ENCODE assay signal across 16 cellular contexts in genomic region chr4:134382478-134383227, GRCh38.
DNase-seq lines count a peak whose midpoint lies in the region; ATAC-seq and TF ChIP-seq lines count a peak whose summit lies in the region.
"Had no signal": no experiment of that assay in that cellular context is flagged by ENCODE, and none has a peak within 500 bp of the region (broad histone marks: within the 10 kb centered on the region; RNA-seq: fewer than 3 reads in every experiment).

No MANE protein-coding gene starts in this region.

- H3K27me3 ChIP-seq in GM23338 (ENCODE audit: insufficient read depth) (no peaks in the 10 kb centered on the region), SK-N-SH (ENCODE audit: insufficient read depth) (no peaks in the 10 kb centered on the region), osteoblast (ENCODE audit: insufficient read depth, low read length) (no peaks in the 10 kb centered on the region), sigmoid colon (no peaks in the 10 kb centered on the region)

- TF ChIP-seq POLR2A in sigmoid colon (IDR thresholded peaks at IDR 0.05): no peak

- H3K4me3 ChIP-seq in GM23338 (no peak overlapping the region), SK-N-SH (ENCODE audit: low read depth in 2 of 2, low read length in 1 of 2) (no peak overlapping the region), osteoblast (ENCODE audit: insufficient read depth, low read length) (no peak overlapping the region), sigmoid colon (no peak overlapping the region)
- H3K4me3 ChIP-seq: GM23248 had no signal

- H2AFZ ChIP-seq in GM23338: no peak overlapping the region
- H2AFZ ChIP-seq in SK-N-SH (ENCODE audit: low read depth): no peak overlapping the region
- no peak overlapping the region for H2AFZ ChIP-seq in osteoblast (ENCODE audit: low read length)
- H2AFZ ChIP-seq: GM23248 had no signal

- POLR2A ChIA-PET in SK-N-SH (lab: Yijun Ruan, JAX): no interaction called here

- no peaks in the 10 kb centered on the region for H3F3A ChIP-seq in GM23338 (replicated peaks; ENCODE audit: low read depth)
- no peaks in the 10 kb centered on the region for H3F3A ChIP-seq in SK-N-SH (replicated peaks; ENCODE audit: insufficient read depth)

- H4K20me1 ChIP-seq in GM23338 (replicated peaks; ENCODE audit: insufficient read depth): no peaks in the 10 kb centered on the region
- H4K20me1 ChIP-seq in SK-N-SH (ENCODE audit: insufficient read depth): no peaks in the 10 kb centered on the region
- H4K20me1 ChIP-seq in osteoblast (ENCODE audit: insufficient read depth, low read length): no peaks in the 10 kb centered on the region

- peaks cover 2% of the 10 kb centered on the region for H3K27me3 Mint-ChIP-seq in GM23338 (ENCODE audit: insufficient read depth, low read depth, poor library complexity)
- H3K27me3 Mint-ChIP-seq: CD4-positive, alpha-beta memory T cell had no signal

- H3K79me2 ChIP-seq in GM23338 (replicated peaks; ENCODE audit: insufficient read depth) (no peaks in the 10 kb centered on the region), SK-N-SH (ENCODE audit: insufficient read depth) (no peaks in the 10 kb centered on the region), osteoblast (ENCODE audit: insufficient read depth, low read length) (no peaks in the 10 kb centered on the region)

- DNase-seq in GM23338 (ENCODE audit: low spot score): no peak
- DNase-seq in SK-N-SH: no peak
- peak; percentile 70 for DNase-seq in dedifferentiated amniotic fluid mesenchymal stem cell (ENCODE audit: extremely low spot score)
- peak; percentile 35 for DNase-seq in osteoblast (ENCODE audit: insufficient read length, low spot score, missing footprints)
- DNase-seq in sigmoid colon: no peak
- DNase-seq: C1 segment of cervical spinal cord; Calu3; CD4-positive, alpha-beta memory T cell; COR-L47; DMS53; DMS79 treated with DMSO at 0.1 percent for 48 hours; GM23248; H9 had no signal

- peaks cover 10% of the 10 kb centered on the region for H3K36me3 Mint-ChIP-seq in GM23338 (ENCODE audit: low read depth)
- H3K36me3 Mint-ChIP-seq: CD4-positive, alpha-beta memory T cell had no signal

- no peak for TF ChIP-seq RAD21 in SK-N-SH (IDR thresholded peaks at IDR 0.05; ENCODE audit: low read length)

- no peak for TF ChIP-seq CTCF in GM23338 (conservative IDR thresholded peaks at IDR 0.05; ENCODE audit: low read depth in 2 of 2)
- TF ChIP-seq CTCF in SK-N-SH (IDR thresholded peaks at IDR 0.05): no peak
- TF ChIP-seq CTCF in osteoblast (IDR thresholded peaks at IDR 0.05; ENCODE audit: extremely low read depth, low read depth, low read length): no peak
- TF ChIP-seq CTCF in sigmoid colon (IDR thresholded peaks at IDR 0.05): no peak

- ATAC-seq in GM23338 (no peak), GM19395 (IDR thresholded peaks at IDR 0.05; ENCODE audit: unreplicated experiment) (no peak), HG02571 (IDR thresholded peaks at IDR 0.05; ENCODE audit: unreplicated experiment) (no peak)
- ATAC-seq: HCT116 had no signal

- H3K9me2 ChIP-seq in GM23338 (ENCODE audit: insufficient read depth) (no peaks in the 10 kb centered on the region), SK-N-SH (no peaks in the 10 kb centered on the region)

- no peak overlapping the region for H3K27ac Mint-ChIP-seq in GM23338
- H3K27ac Mint-ChIP-seq: CD4-positive, alpha-beta memory T cell had no signal

- no peak overlapping the region for H3K4me3 Mint-ChIP-seq in GM23338
- H3K4me3 Mint-ChIP-seq: CD4-positive, alpha-beta memory T cell; H9 had no signal

- H3K4me2 ChIP-seq in GM23338 (0 out of 2 replicates have a peak overlapping the region, but pooled peaks have one; percentile 23), SK-N-SH (no peak overlapping the region), osteoblast (ENCODE audit: insufficient read depth, low read length) (no peak overlapping the region)

- H3K9me3 ChIP-seq in SK-N-SH (no peaks in the 10 kb centered on the region), osteoblast (ENCODE audit: low read depth, low read length) (no peaks in the 10 kb centered on the region), sigmoid colon (no peaks in the 10 kb centered on the region)

- H3K9me3 Mint-ChIP-seq in GM23338: peaks cover 10% of the 10 kb centered on the region

- H3K27ac ChIP-seq in GM23338 (ENCODE audit: low read depth) (no peak overlapping the region), SK-N-SH (ENCODE audit: low read depth in 2 of 2, low read length in 1 of 2) (peak overlapping the region in 1 of 2 experiments; percentile 71; a peak in 1 of 4 replicates), osteoblast (ENCODE audit: low read depth, low read length) (no peak overlapping the region), sigmoid colon (no peak overlapping the region)
- H3K27ac ChIP-seq: GM23248 had no signal

- H3K36me3 ChIP-seq in GM23338 (ENCODE audit: insufficient read depth) (no peaks in the 10 kb centered on the region), SK-N-SH (replicated peaks in 1 of 2; ENCODE audit: control insufficient read depth in 1 of 2, insufficient read depth in 2 of 2, low read length in 1 of 2) (no peaks in the 10 kb centered on the region), osteoblast (ENCODE audit: insufficient read depth, low read length) (no peaks in the 10 kb centered on the region), sigmoid colon (no peaks in the 10 kb centered on the region)

- 0 out of 4 replicates have a peak, but pooled peaks of 1 of the 2 experiments have one; percentile 11 for TF ChIP-seq EP300 in SK-N-SH (IDR thresholded peaks at IDR 0.05; ENCODE audit: borderline replicate concordance in 1 of 2, low read depth in 1 of 2, low read length in 1 of 2)
- TF ChIP-seq EP300 in sigmoid colon (IDR thresholded peaks at IDR 0.05): no peak

- intact Hi-C loops in sigmoid colon (cut with DNase I): no loop called here

- H3K4me1 Mint-ChIP-seq in GM23338: no peaks in the 10 kb centered on the region
- H3K4me1 Mint-ChIP-seq: CD4-positive, alpha-beta memory T cell had no signal

- H3K4me1 ChIP-seq in GM23338 (ENCODE audit: insufficient read depth): 0 out of 2 replicates have a peak, but pooled peaks cover 6% of the 10 kb centered on the region
- no peaks in the 10 kb centered on the region; a peak in 1 of 4 replicates for H3K4me1 ChIP-seq in SK-N-SH (ENCODE audit: control insufficient read depth in 1 of 2, insufficient read depth in 2 of 2, low read depth in 1 of 2, low read length in 1 of 2)
- H3K4me1 ChIP-seq in osteoblast (ENCODE audit: insufficient read depth, low read length): no peaks in the 10 kb centered on the region
- no peaks in the 10 kb centered on the region for H3K4me1 ChIP-seq in sigmoid colon

- CTCF ChIA-PET in SK-N-SH (lab: Yijun Ruan, JAX): no interaction called here

- no peak overlapping the region for H3K9ac ChIP-seq in SK-N-SH
- H3K9ac ChIP-seq: GM23248 had no signal

TF ChIP-seq in GM23338, 12 proteins besides CTCF, POLR2A, EP300 and RAD21:
- TF ChIP-seq NANOG (IDR thresholded peaks at IDR 0.05; ENCODE audit: borderline replicate concordance): no peak

TF ChIP-seq in SK-N-SH, 30 proteins besides CTCF, POLR2A, EP300 and RAD21:
- TF ChIP-seq MXI1 (IDR thresholded peaks at IDR 0.05; ENCODE audit: low read depth, low read length) (no peak), FOXM1 (IDR thresholded peaks at IDR 0.05; ENCODE audit: low read depth) (no peak), TCF12 (IDR thresholded peaks at IDR 0.05) (peak; percentile 47; the same call in 1 of the 2 replicates), JUND (IDR thresholded peaks at IDR 0.05) (no peak), USF1 (IDR thresholded peaks at IDR 0.05; ENCODE audit: borderline replicate concordance, low read depth) (no peak), ELF1 (IDR thresholded peaks at IDR 0.05) (no peak), NFIC (IDR thresholded peaks at IDR 0.05; ENCODE audit: borderline replicate concordance) (no peak)

Comparison
In these comparisons a context has a peak if more than half of its experiments do, and no peak if none do; other contexts are left out.
1. DNase-seq: peak in dedifferentiated amniotic fluid mesenchymal stem cell (single experiment) and osteoblast (single experiment); none in GM23338 (single experiment), SK-N-SH (single experiment) and sigmoid colon (single experiment).